In the genomic region with DNA sequence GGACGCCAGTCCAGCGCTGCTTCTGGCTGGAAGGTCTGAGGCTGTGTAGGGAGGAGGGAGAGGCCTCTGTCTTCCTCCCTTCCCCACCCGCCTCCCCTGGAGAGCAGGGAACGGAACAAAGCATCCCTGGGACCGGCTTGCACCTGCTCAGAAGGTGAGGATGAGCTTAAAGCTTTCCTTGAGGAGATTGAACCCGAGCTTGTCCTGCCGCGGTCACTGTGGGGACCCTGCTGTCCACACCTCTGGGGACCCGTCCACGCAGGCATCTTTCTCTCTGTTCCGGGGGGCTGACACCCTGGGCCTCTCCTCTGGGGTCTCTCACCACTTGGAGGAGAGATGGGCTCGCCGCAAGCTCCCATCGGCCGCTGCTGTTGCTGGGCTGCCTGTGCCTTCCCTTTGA, we compare ENCODE assay signal across 27 cellular contexts.
"Had no signal": no experiment of that assay in that cellular context is flagged by ENCODE, and none has a peak within 500 bp of the region (broad histone marks: within the 10 kb centered on the region; RNA-seq: fewer than 3 reads in every experiment).

No MANE protein-coding gene starts in this region.

- H3K4me1 Mint-ChIP-seq: activated CD4-positive, alpha-beta memory T cell treated with anti-CD3 and anti-CD28 coated beads, Interleukin-2, amount 10 ng/mL, durations not matched to agents 7 days and 5 days; activated naive CD4-positive, alpha-beta T cell treated with anti-CD3 and anti-CD28 coated beads, Interleukin-2, amount 10 ng/mL, durations not matched to agents 7 days and 5 days had no signal

- H3K36me3 ChIP-seq: brain microvascular endothelial cell, cardiac muscle cell, SJCRH30 had no signal

- DNase-seq: activated CD4-positive, alpha-beta memory T cell treated with anti-CD3 and anti-CD28 coated beads, Interleukin-2, amount 10 ng/mL, durations not matched to agents 7 days and 5 days; activated CD4-positive, alpha-beta T cell treated with anti-CD3 and anti-CD28 coated beads, Interleukin-2, amount 50 U/mL, for 1 hour; activated CD4-positive, CD25-positive, alpha-beta regulatory T cell; activated gamma-delta T cell treated with Interleukin-2 at 50 U/mL for 16 hours; activated naive CD4-positive, alpha-beta T cell treated with anti-CD3 and anti-CD28 coated beads, Interleukin-2, amount 10 ng/mL, durations not matched to agents 7 days and 5 days; activated naive CD8-positive, alpha-beta T cell treated with anti-CD3 and anti-CD28 coated beads for 36 hours; activated T-cell treated with anti-CD3 and anti-CD28 coated beads for 4 hours; activated T-cell treated with anti-CD3 and anti-CD28 coated beads, Interleukin-2, amount 50 U/mL, for 48 hours; brain microvascular endothelial cell; Karpas-422; MM.1S; NCI-H1105; NCI-H1436; NCI-H187; NCI-H2081; NCI-H2171; NCI-H2227 treated with DMSO at 0.1 percent for 48 hours; NCI-H446 treated with DMSO at 0.1 percent for 48 hours; NCI-H82; Right ventricle myocardium superior; RPMI8226; SJCRH30; SK-N-SH; T-helper 1 cell had no signal

- H3K36me3 Mint-ChIP-seq: activated naive CD4-positive, alpha-beta T cell treated with anti-CD3 and anti-CD28 coated beads, Interleukin-2, amount 10 ng/mL, durations not matched to agents 7 days and 5 days; activated naive CD8-positive, alpha-beta T cell treated with anti-CD3 and anti-CD28 coated beads for 36 hours had no signal

- H3K9me3 ChIP-seq: SJCRH30, SK-N-SH had no signal

- H3K9me3 Mint-ChIP-seq: activated naive CD8-positive, alpha-beta T cell treated with anti-CD3 and anti-CD28 coated beads for 36 hours had no signal

- H3K9ac ChIP-seq: SK-N-SH had no signal

- H3K27ac Mint-ChIP-seq: activated CD4-positive, alpha-beta memory T cell treated with anti-CD3 and anti-CD28 coated beads, Interleukin-2, amount 10 ng/mL, durations not matched to agents 7 days and 5 days; activated naive CD4-positive, alpha-beta T cell treated with anti-CD3 and anti-CD28 coated beads, Interleukin-2, amount 10 ng/mL, durations not matched to agents 7 days and 5 days; activated naive CD8-positive, alpha-beta T cell treated with anti-CD3 and anti-CD28 coated beads for 36 hours; activated T-helper 17 cell treated with anti-CD3 and anti-CD28 coated beads, Interleukin-2, amount 50 U/mL, for 72 hours had no signal

- H3K27ac ChIP-seq: brain microvascular endothelial cell, cardiac muscle cell, SJCRH30, VCaP had no signal

- H3K4me3 Mint-ChIP-seq: activated CD4-positive, alpha-beta memory T cell treated with anti-CD3 and anti-CD28 coated beads, Interleukin-2, amount 10 ng/mL, durations not matched to agents 7 days and 5 days; activated naive CD4-positive, alpha-beta T cell treated with anti-CD3 and anti-CD28 coated beads, Interleukin-2, amount 10 ng/mL, durations not matched to agents 7 days and 5 days; activated naive CD8-positive, alpha-beta T cell treated with anti-CD3 and anti-CD28 coated beads for 36 hours; activated T-helper 17 cell treated with anti-CD3 and anti-CD28 coated beads, Interleukin-2, amount 50 U/mL, for 72 hours had no signal

- H3K27me3 Mint-ChIP-seq: activated CD4-positive, alpha-beta memory T cell treated with anti-CD3 and anti-CD28 coated beads, Interleukin-2, amount 10 ng/mL, durations not matched to agents 7 days and 5 days; activated T-helper 17 cell treated with anti-CD3 and anti-CD28 coated beads, Interleukin-2, amount 50 U/mL, for 72 hours had no signal

- H3K4me3 ChIP-seq: cardiac muscle cell, SJCRH30 had no signal
